Comparison of ENCODE assay signal across 1 cellular context in the genomic region with DNA sequence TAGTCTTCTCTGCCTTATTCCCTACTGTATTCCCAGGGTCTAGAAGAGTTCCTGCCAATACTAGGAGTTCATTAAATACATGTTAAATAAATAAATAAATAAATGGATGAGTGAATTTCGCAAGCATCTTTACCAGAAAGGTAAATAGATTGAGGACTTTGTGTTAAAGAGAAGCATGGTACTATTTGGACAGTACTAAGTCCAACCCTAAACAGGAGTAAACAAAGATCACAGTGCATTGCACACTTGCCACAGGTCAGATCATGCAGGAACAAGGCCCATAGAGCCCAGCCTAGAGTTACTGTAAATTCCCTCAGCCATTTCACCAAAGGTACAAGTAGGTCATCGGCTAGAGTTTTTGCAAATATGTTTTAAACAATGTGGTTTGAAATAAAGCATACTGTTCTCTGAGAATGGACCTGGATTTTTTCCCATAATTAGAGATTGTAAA.
TF ChIP-seq lines count a peak whose summit lies in the region.

No MANE protein-coding gene starts in this region.

TF ChIP-seq in HepG2, 621 proteins besides CTCF, POLR2A, EP300 and RAD21 (continued from another document and continues in another):
- TF ChIP-seq NR1H2 (CRISPR knock-in tag; IDR thresholded peaks at IDR 0.05; ENCODE audit: borderline replicate concordance, low read depth) (no peak), KDM1A (CRISPR knock-in tag; IDR thresholded peaks at IDR 0.05) (peak; percentile 79), THAP11 (CRISPR knock-in tag; IDR thresholded peaks at IDR 0.05) (peak; percentile 59; the same call in 1 of the 2 replicates), FOXA1 (IDR thresholded peaks at IDR 0.05) (peak; percentile 76), FOXA1 (CRISPR knock-in tag; IDR thresholded peaks at IDR 0.05) (peak; percentile 89), ZNF205 (CRISPR knock-in tag; IDR thresholded peaks at IDR 0.05) (peak; percentile 21; the same call in 1 of the 2 replicates), MIXL1 (CRISPR knock-in tag; IDR thresholded peaks at IDR 0.05) (peak; percentile 96), ZNF614 (CRISPR knock-in tag; IDR thresholded peaks at IDR 0.05; ENCODE audit: borderline replicate concordance) (peak; percentile 47), ZBTB8A (CRISPR knock-in tag; IDR thresholded peaks at IDR 0.05; ENCODE audit: borderline replicate concordance, low read depth) (no peak), ZNF33A (CRISPR knock-in tag; IDR thresholded peaks at IDR 0.05; ENCODE audit: borderline replicate concordance) (no peak), RFX3 (CRISPR knock-in tag; IDR thresholded peaks at IDR 0.05) (no peak), ZNF431 (CRISPR knock-in tag; IDR thresholded peaks at IDR 0.05; ENCODE audit: borderline replicate concordance, low read depth) (no peak; the same call in 1 of the 2 replicates), TOPORS (CRISPR knock-in tag; IDR thresholded peaks at IDR 0.05) (no peak), ZNF329 (CRISPR knock-in tag; IDR thresholded peaks at IDR 0.05; ENCODE audit: low read depth) (no peak), NFE2L2 (IDR thresholded peaks at IDR 0.05; ENCODE audit: low read length) (no peak), SALL1 (CRISPR knock-in tag; IDR thresholded peaks at IDR 0.05) (peak; percentile 86; the same call in 1 of the 2 replicates), ZNF121 (CRISPR knock-in tag; IDR thresholded peaks at IDR 0.05) (no peak), RFX5 (IDR thresholded peaks at IDR 0.05; ENCODE audit: low read depth, low read length) (no peak), SETDB1 (CRISPR knock-in tag; IDR thresholded peaks at IDR 0.05; ENCODE audit: borderline replicate concordance) (no peak), ZNF367 (CRISPR knock-in tag; IDR thresholded peaks at IDR 0.05; ENCODE audit: borderline replicate concordance) (no peak), TOE1 (CRISPR knock-in tag; IDR thresholded peaks at IDR 0.05) (peak; percentile 40; the same call in 1 of the 2 replicates), CHD4 (IDR thresholded peaks at IDR 0.05; ENCODE audit: borderline replicate concordance, low read length) (no peak), YEATS2 (CRISPR knock-in tag; IDR thresholded peaks at IDR 0.05; ENCODE audit: borderline replicate concordance) (peak; percentile 59; the same call in 1 of the 2 replicates), ZNF652 (CRISPR knock-in tag; IDR thresholded peaks at IDR 0.05; ENCODE audit: borderline replicate concordance, low read depth) (peak; percentile 53; the same call in 1 of the 2 replicates), NCOA5 (CRISPR knock-in tag; IDR thresholded peaks at IDR 0.05) (no peak), ZNF468 (CRISPR knock-in tag; IDR thresholded peaks at IDR 0.05) (no peak), FOSL1 (CRISPR knock-in tag; IDR thresholded peaks at IDR 0.05; ENCODE audit: borderline replicate concordance) (no peak), ISX (CRISPR knock-in tag; conservative IDR thresholded peaks at IDR 0.05) (0 out of 2 replicates have a peak, but pooled peaks have one; percentile 43), CBX5 (CRISPR knock-in tag; IDR thresholded peaks at IDR 0.05; ENCODE audit: borderline replicate concordance) (0 out of 2 replicates have a peak, but pooled peaks have one; percentile 56)
- TF ChIP-seq, protein P1, sequence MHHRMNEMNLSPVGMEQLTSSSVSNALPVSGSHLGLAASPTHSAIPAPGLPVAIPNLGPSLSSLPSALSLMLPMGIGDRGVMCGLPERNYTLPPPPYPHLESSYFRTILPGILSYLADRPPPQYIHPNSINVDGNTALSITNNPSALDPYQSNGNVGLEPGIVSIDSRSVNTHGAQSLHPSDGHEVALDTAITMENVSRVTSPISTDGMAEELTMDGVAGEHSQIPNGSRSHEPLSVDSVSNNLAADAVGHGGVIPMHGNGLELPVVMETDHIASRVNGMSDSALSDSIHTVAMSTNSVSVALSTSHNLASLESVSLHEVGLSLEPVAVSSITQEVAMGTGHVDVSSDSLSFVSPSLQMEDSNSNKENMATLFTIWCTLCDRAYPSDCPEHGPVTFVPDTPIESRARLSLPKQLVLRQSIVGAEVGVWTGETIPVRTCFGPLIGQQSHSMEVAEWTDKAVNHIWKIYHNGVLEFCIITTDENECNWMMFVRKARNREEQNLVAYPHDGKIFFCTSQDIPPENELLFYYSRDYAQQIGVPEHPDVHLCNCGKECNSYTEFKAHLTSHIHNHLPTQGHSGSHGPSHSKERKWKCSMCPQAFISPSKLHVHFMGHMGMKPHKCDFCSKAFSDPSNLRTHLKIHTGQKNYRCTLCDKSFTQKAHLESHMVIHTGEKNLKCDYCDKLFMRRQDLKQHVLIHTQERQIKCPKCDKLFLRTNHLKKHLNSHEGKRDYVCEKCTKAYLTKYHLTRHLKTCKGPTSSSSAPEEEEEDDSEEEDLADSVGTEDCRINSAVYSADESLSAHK (CRISPR knock-in tag; IDR thresholded peaks at IDR 0.05; ENCODE audit: borderline replicate concordance) = no peak
- TF ChIP-seq, protein P2, sequence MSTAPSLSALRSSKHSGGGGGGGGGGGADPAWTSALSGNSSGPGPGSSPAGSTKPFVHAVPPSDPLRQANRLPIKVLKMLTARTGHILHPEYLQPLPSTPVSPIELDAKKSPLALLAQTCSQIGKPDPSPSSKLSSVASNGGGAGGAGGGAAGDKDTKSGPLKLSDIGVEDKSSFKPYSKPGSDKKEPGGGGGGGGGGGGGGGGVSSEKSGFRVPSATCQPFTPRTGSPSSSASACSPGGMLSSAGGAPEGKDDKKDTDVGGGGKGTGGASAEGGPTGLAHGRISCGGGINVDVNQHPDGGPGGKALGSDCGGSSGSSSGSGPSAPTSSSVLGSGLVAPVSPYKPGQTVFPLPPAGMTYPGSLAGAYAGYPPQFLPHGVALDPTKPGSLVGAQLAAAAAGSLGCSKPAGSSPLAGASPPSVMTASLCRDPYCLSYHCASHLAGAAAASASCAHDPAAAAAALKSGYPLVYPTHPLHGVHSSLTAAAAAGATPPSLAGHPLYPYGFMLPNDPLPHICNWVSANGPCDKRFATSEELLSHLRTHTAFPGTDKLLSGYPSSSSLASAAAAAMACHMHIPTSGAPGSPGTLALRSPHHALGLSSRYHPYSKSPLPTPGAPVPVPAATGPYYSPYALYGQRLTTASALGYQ (CRISPR knock-in tag; IDR thresholded peaks at IDR 0.05) = peak; percentile 66
- TF ChIP-seq, protein P3, sequence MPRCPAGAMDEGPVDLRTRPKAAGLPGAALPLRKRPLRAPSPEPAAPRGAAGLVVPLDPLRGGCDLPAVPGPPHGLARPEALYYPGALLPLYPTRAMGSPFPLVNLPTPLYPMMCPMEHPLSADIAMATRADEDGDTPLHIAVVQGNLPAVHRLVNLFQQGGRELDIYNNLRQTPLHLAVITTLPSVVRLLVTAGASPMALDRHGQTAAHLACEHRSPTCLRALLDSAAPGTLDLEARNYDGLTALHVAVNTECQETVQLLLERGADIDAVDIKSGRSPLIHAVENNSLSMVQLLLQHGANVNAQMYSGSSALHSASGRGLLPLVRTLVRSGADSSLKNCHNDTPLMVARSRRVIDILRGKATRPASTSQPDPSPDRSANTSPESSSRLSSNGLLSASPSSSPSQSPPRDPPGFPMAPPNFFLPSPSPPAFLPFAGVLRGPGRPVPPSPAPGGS (CRISPR knock-in tag; IDR thresholded peaks at IDR 0.05) = no peak
- TF ChIP-seq, protein P4, sequence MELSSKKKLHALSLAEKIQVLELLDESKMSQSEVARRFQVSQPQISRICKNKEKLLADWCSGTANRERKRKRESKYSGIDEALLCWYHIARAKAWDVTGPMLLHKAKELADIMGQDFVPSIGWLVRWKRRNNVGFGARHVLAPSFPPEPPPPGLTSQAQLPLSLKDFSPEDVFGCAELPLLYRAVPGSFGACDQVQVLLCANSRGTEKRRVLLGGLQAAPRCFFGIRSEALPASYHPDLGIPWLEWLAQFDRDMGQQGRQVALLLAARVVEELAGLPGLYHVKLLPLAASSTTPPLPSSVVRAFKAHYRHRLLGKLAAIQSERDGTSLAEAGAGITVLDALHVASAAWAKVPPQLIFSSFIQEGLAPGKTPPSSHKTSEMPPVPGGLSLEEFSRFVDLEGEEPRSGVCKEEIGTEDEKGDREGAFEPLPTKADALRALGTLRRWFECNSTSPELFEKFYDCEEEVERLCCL (CRISPR knock-in tag; IDR thresholded peaks at IDR 0.05; ENCODE audit: borderline replicate concordance) = no peak
- TF ChIP-seq, protein P5, sequence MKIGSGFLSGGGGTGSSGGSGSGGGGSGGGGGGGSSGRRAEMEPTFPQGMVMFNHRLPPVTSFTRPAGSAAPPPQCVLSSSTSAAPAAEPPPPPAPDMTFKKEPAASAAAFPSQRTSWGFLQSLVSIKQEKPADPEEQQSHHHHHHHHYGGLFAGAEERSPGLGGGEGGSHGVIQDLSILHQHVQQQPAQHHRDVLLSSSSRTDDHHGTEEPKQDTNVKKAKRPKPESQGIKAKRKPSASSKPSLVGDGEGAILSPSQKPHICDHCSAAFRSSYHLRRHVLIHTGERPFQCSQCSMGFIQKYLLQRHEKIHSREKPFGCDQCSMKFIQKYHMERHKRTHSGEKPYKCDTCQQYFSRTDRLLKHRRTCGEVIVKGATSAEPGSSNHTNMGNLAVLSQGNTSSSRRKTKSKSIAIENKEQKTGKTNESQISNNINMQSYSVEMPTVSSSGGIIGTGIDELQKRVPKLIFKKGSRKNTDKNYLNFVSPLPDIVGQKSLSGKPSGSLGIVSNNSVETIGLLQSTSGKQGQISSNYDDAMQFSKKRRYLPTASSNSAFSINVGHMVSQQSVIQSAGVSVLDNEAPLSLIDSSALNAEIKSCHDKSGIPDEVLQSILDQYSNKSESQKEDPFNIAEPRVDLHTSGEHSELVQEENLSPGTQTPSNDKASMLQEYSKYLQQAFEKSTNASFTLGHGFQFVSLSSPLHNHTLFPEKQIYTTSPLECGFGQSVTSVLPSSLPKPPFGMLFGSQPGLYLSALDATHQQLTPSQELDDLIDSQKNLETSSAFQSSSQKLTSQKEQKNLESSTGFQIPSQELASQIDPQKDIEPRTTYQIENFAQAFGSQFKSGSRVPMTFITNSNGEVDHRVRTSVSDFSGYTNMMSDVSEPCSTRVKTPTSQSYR (CRISPR knock-in tag; IDR thresholded peaks at IDR 0.05; ENCODE audit: borderline replicate concordance) = peak; percentile 24; the same call in 1 of the 2 replicates
- TF ChIP-seq, protein P6, sequence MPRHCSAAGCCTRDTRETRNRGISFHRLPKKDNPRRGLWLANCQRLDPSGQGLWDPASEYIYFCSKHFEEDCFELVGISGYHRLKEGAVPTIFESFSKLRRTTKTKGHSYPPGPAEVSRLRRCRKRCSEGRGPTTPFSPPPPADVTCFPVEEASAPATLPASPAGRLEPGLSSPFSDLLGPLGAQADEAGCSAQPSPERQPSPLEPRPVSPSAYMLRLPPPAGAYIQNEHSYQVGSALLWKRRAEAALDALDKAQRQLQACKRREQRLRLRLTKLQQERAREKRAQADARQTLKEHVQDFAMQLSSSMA (CRISPR knock-in tag; IDR thresholded peaks at IDR 0.05) = no peak
- TF ChIP-seq, protein P7, sequence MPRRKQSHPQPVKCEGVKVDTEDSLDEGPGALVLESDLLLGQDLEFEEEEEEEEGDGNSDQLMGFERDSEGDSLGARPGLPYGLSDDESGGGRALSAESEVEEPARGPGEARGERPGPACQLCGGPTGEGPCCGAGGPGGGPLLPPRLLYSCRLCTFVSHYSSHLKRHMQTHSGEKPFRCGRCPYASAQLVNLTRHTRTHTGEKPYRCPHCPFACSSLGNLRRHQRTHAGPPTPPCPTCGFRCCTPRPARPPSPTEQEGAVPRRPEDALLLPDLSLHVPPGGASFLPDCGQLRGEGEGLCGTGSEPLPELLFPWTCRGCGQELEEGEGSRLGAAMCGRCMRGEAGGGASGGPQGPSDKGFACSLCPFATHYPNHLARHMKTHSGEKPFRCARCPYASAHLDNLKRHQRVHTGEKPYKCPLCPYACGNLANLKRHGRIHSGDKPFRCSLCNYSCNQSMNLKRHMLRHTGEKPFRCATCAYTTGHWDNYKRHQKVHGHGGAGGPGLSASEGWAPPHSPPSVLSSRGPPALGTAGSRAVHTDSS (CRISPR knock-in tag; conservative IDR thresholded peaks at IDR 0.05) = no peak
- TF ChIP-seq, protein P8, sequence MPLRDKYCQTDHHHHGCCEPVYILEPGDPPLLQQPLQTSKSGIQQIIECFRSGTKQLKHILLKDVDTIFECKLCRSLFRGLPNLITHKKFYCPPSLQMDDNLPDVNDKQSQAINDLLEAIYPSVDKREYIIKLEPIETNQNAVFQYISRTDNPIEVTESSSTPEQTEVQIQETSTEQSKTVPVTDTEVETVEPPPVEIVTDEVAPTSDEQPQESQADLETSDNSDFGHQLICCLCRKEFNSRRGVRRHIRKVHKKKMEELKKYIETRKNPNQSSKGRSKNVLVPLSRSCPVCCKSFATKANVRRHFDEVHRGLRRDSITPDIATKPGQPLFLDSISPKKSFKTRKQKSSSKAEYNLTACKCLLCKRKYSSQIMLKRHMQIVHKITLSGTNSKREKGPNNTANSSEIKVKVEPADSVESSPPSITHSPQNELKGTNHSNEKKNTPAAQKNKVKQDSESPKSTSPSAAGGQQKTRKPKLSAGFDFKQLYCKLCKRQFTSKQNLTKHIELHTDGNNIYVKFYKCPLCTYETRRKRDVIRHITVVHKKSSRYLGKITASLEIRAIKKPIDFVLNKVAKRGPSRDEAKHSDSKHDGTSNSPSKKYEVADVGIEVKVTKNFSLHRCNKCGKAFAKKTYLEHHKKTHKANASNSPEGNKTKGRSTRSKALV (CRISPR knock-in tag; IDR thresholded peaks at IDR 0.05) = no peak
- TF ChIP-seq, protein P9, sequence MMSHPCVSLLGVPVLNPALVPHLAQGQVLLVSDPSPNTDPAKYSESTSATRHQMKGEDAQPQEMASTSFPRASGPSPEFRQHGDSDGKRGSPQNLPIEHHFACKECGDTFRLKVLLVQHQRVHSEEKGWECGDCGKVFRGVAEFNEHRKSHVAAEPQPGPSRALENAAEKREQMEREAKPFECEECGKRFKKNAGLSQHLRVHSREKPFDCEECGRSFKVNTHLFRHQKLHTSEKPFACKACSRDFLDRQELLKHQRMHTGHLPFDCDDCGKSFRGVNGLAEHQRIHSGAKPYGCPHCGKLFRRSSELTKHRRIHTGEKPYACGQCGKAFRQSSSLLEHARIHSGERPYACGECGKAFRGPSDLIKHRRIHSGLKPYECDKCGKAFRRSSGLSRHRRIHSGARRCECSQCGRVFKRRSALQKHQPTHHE (CRISPR knock-in tag; IDR thresholded peaks at IDR 0.05; ENCODE audit: borderline replicate concordance) = no peak
- TF ChIP-seq, protein P10, sequence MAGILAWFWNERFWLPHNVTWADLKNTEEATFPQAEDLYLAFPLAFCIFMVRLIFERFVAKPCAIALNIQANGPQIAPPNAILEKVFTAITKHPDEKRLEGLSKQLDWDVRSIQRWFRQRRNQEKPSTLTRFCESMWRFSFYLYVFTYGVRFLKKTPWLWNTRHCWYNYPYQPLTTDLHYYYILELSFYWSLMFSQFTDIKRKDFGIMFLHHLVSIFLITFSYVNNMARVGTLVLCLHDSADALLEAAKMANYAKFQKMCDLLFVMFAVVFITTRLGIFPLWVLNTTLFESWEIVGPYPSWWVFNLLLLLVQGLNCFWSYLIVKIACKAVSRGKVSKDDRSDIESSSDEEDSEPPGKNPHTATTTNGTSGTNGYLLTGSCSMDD (CRISPR knock-in tag; IDR thresholded peaks at IDR 0.05) = no peak
- TF ChIP-seq, protein P11, sequence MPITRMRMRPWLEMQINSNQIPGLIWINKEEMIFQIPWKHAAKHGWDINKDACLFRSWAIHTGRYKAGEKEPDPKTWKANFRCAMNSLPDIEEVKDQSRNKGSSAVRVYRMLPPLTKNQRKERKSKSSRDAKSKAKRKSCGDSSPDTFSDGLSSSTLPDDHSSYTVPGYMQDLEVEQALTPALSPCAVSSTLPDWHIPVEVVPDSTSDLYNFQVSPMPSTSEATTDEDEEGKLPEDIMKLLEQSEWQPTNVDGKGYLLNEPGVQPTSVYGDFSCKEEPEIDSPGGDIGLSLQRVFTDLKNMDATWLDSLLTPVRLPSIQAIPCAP (CRISPR knock-in tag; IDR thresholded peaks at IDR 0.05; ENCODE audit: low read depth) = no peak
